In genomic region chr17:1977583-1978395, GRCh38 we compare ENCODE assay signal across 18 cellular contexts. TPM values are rescaled to one million over a fixed set of nuclear protein-coding genes. Genes with fewer than 3 reads are reported as not detected.
DNase-seq lines count a peak whose midpoint lies in the region; ATAC-seq, FAIRE-seq and TF ChIP-seq lines count a peak whose summit lies in the region.
"Had no signal": no experiment of that assay in that cellular context is flagged by ENCODE, and none has a peak within 500 bp of the region (broad histone marks: within the 10 kb centered on the region; RNA-seq: fewer than 3 reads in every experiment).

No MANE protein-coding gene starts in this region.

- no peak for TF ChIP-seq CTCF in CD8-positive, alpha-beta T cell (IDR thresholded peaks at IDR 0.05)
- TF ChIP-seq CTCF in K562 (IDR thresholded peaks at IDR 0.05 in 2 of 3, conservative IDR thresholded peaks at IDR 0.05 in 1 of 3; ENCODE audit: insufficient read depth in 2 of 3, low read depth in 1 of 3, low read length in 3 of 3) (no peak), natural killer cell (IDR thresholded peaks at IDR 0.05) (no peak)

- TF ChIP-seq POLR2A in K562 (conservative IDR thresholded peaks at IDR 0.05) = no peak

- TF ChIP-seq EP300 in K562 (IDR thresholded peaks at IDR 0.05; ENCODE audit: low read length) = no peak

- H3K27ac Mint-ChIP-seq in CD8-positive, alpha-beta T cell = no peak overlapping the region
- H3K27ac Mint-ChIP-seq in natural killer cell = no peak overlapping the region
- H3K27ac Mint-ChIP-seq: progenitor cell of endocrine pancreas had no signal

- DNase-seq in CD8-positive, alpha-beta T cell = no peak
- DNase-seq in DMS79 (lab: John Stamatoyannopoulos, UW) = peak; percentile 48
- no peak for DNase-seq in K562 (ENCODE audit: extremely low read depth in 1 of 4, low spot score in 3 of 4)
- DNase-seq in left kidney (ENCODE audit: low read depth, low spot score) = peak; percentile 87
- DNase-seq in stimulated activated CD4-positive, alpha-beta T cell treated with anti-CD3 and anti-CD28 coated beads, Interleukin-2, amount 100 ng/mL, for 48 hours = no peak
- DNase-seq in NK-92 (lab: John Stamatoyannopoulos, UW; ENCODE audit: unreplicated experiment) = no peak
- DNase-seq in natural killer cell = no peak
- DNase-seq: activated naive CD4-positive, alpha-beta T cell treated with Interleukin-2 at 50 U/mL for 16 hours; EL; foreskin melanocyte; HCEC 1CT; Peyer's patch; stomach; SW 1271 had no signal

- WGBS in K562 (ENCODE audit: insufficient coverage, low coverage, missing lambda C conversion rate) = 8% methylated on average over 9 of the region's 55 CpGs

- CTCF ChIA-PET in CD8-positive, alpha-beta T cell (lab: Charles Lee) = no interaction called here
- CTCF ChIA-PET in K562 (lab: Yijun Ruan, JAX; ENCODE audit: low intra/inter-chr PET ratio) = no interaction called here

- no peaks in the 10 kb centered on the region for H3K9me3 ChIP-seq in CD8-positive, alpha-beta T cell (ENCODE audit: low read length)
- H3K9me3 ChIP-seq in K562 (replicated peaks; ENCODE audit: control insufficient read depth, insufficient read depth, low read depth, low read length) = no peaks in the 10 kb centered on the region
- H3K9me3 ChIP-seq: Peyer's patch, stomach had no signal

- ATAC-seq in CD8-positive, alpha-beta T cell = peak; percentile 26
- ATAC-seq in K562 (no peak), natural killer cell (no peak)

- BruUV-seq in K562 (replicated peaks; lab: Mats Ljungman, UMichigan) = no TSS peak

- no peaks in the 10 kb centered on the region for H3K36me3 ChIP-seq in CD8-positive, alpha-beta T cell (ENCODE audit: insufficient read depth, low read length)
- no peaks in the 10 kb centered on the region for H3K36me3 ChIP-seq in K562 (ENCODE audit: control insufficient read depth, insufficient read depth, low read length)
- H3K36me3 ChIP-seq: Peyer's patch, stomach had no signal

- TF ChIP-seq RAD21 in K562 (CRISPR knock-in tag; conservative IDR thresholded peaks at IDR 0.05 in 1 of 2, IDR thresholded peaks at IDR 0.05 in 1 of 2) = no peak

- no peaks in the 10 kb centered on the region for H3K9me3 Mint-ChIP-seq in CD8-positive, alpha-beta T cell
- no peaks in the 10 kb centered on the region for H3K9me3 Mint-ChIP-seq in natural killer cell

- no peaks in the 10 kb centered on the region for H3K27me3 ChIP-seq in CD8-positive, alpha-beta T cell (ENCODE audit: insufficient read depth, low read length)
- peaks cover under 1 to 17% of the 10 kb centered on the region in 2 experiments; a peak in 3 of 5 replicates for H3K27me3 ChIP-seq in K562 (ENCODE audit: control insufficient read depth in 2 of 2, insufficient read depth in 2 of 2, low read length in 2 of 2)

- no peak for FAIRE-seq in K562 (lab: Jason Lieb, UNC)
- FAIRE-seq: endometrium, keratinocyte had no signal

- H2AFZ ChIP-seq in K562 (ENCODE audit: low read depth, low read length) = no peak overlapping the region

- H3K79me2 ChIP-seq in K562 (ENCODE audit: control insufficient read depth, insufficient read depth, low read length) = no peaks in the 10 kb centered on the region; the same call in 2 of the 3 replicates

- H3K4me1 Mint-ChIP-seq in CD8-positive, alpha-beta T cell (ENCODE audit: low read depth) = peaks cover 20% of the 10 kb centered on the region
- H3K4me1 Mint-ChIP-seq in natural killer cell = no peaks in the 10 kb centered on the region

- no peak overlapping the region for H3K4me3 Mint-ChIP-seq in CD8-positive, alpha-beta T cell
- H3K4me3 Mint-ChIP-seq in natural killer cell = no peak overlapping the region

- no peaks in the 10 kb centered on the region for H4K20me1 ChIP-seq in K562 (replicated peaks; ENCODE audit: control insufficient read depth, insufficient read depth, low read length)

- POLR2A ChIA-PET in CD8-positive, alpha-beta T cell (lab: Charles Lee) = interaction anchor here (0.6 kb wide), 1 partner anchor 156 kb away, joined by 3 read pairs; no protein-coding TSS in a partner anchor
- POLR2A ChIA-PET in K562 (lab: Yijun Ruan, JAX) = no interaction called here

- peaks cover 17% of the 10 kb centered on the region for H3K27me3 Mint-ChIP-seq in CD8-positive, alpha-beta T cell (ENCODE audit: low read depth)
- peaks cover 19 to 22% of the 10 kb centered on the region in 2 donors for H3K27me3 Mint-ChIP-seq in natural killer cell (ENCODE audit: low read depth in 2 of 2)
- H3K27me3 Mint-ChIP-seq: progenitor cell of endocrine pancreas had no signal

- peaks cover 22% of the 10 kb centered on the region for H3K4me1 ChIP-seq in CD8-positive, alpha-beta T cell (ENCODE audit: insufficient read depth, low read length)
- H3K4me1 ChIP-seq in K562 (replicated peaks in 1 of 2; ENCODE audit: control insufficient read depth in 2 of 2, insufficient read depth in 2 of 2, low read length in 2 of 2) = peaks cover 0 to 20% of the 10 kb centered on the region in 2 experiments; a peak in 3 of 5 replicates
- H3K4me1 ChIP-seq: Peyer's patch had no signal

- no peak overlapping the region for H3K4me3 ChIP-seq in CD8-positive, alpha-beta T cell (ENCODE audit: low read depth, low read length)
- no peak overlapping the region for H3K4me3 ChIP-seq in K562
- H3K4me3 ChIP-seq: Peyer's patch, stomach had no signal

- no peak overlapping the region for H3K27ac ChIP-seq in CD8-positive, alpha-beta T cell (ENCODE audit: low read depth, low read length)
- no peak overlapping the region for H3K27ac ChIP-seq in K562 (ENCODE audit: extremely low read depth, low read depth, low read length)
- H3K27ac ChIP-seq: Peyer's patch, stomach had no signal

- intact Hi-C loops in CD8-positive, alpha-beta T cell (cut with DNase I, micrococcal nuclease) = no loop called here
- intact Hi-C loops in K562 (cut with micrococcal nuclease) = no loop called here
- intact Hi-C loops in natural killer cell (cut with micrococcal nuclease) = no loop called here

- H3K4me2 ChIP-seq in K562 (ENCODE audit: insufficient read depth, low read length) = no peak overlapping the region

- in situ Hi-C loops in K562 (cut with MboI) = no loop called here

- no peaks in the 10 kb centered on the region for H3K9me1 ChIP-seq in K562 (ENCODE audit: control insufficient read depth, insufficient read depth, low read length)

- no peaks in the 10 kb centered on the region for H3K36me3 Mint-ChIP-seq in CD8-positive, alpha-beta T cell
- no peaks in the 10 kb centered on the region for H3K36me3 Mint-ChIP-seq in natural killer cell

- H3K9ac ChIP-seq in K562 (ENCODE audit: insufficient read depth in 1 of 2, low read depth in 2 of 2, low read length in 2 of 2) = no peak overlapping the region

TF ChIP-seq in K562, 482 proteins besides CTCF, POLR2A, EP300 and RAD21 (continues in another document):
- TF ChIP-seq EHMT2 (IDR thresholded peaks at IDR 0.05) = no peak

RNA-seq across cellular contexts. Expression of gene RTN4RL1, which starts 47.3 kb away (rescaled TPM):
- total RNA-seq in CD8-positive, alpha-beta T cell = not detected
- 0.30 TPM in 1 of 2 replicates, not detected in the other for total RNA-seq in K562 (2011; cell fraction: chromatin; rRNA removed; ENCODE audit: low replicate concordance)
- total RNA-seq in K562 (2011; cell fraction: nucleolus; rRNA removed) = 0.13 and 0.50 TPM in 2 replicates
- total RNA-seq in K562 (2011; cell fraction: nucleoplasm; rRNA removed) = 0.07 TPM in 1 of 2 replicates, not detected in the other
- total RNA-seq in K562 (2014; rRNA removed) (0.05 and 0.12 TPM in 2 replicates), K562 (2014; rRNA removed; fragmentation: Illumina TruSeq; extraction: Trizol) (not detected in 2 replicates), K562 (2015; rRNA removed; fragmentation: Illumina TruSeq; extraction: Trizol) (0.04 TPM in 2 replicates), K562 (2021) (0.04 and 0.07 TPM in 2 replicates), natural killer cell (under 1 TPM in 2 of 3 donors, not detected in 1; 0.15 to 0.23 TPM)
- polyA plus RNA-seq in K562 (2011; rRNA removed) (0.06 and 0.58 TPM in 2 replicates), K562 (2014; fragmentation: Illumina TruSeq; extraction: Trizol) (not detected in 2 replicates), K562 (2014; fragmentation: Nextera tagmentation; extraction: Ambion mirVana) (not detected), K562 (2014; rRNA removed) (not detected in 2 replicates)
- polyA plus RNA-seq in K562 (2011; cell fraction: cytosol; rRNA removed) = 0.25 and 0.58 TPM in 2 replicates
- 0.09 and 0.24 TPM in 2 replicates for polyA plus RNA-seq in K562 (2011; cell fraction: nucleus; rRNA removed)
- polyA plus RNA-seq in K562 (2012) = 0.06 and 0.08 TPM in 2 replicates
- 0.27 TPM in 1 of 2 replicates, not detected in the other for polyA minus RNA-seq in K562 (2011; rRNA and poly(A)+ RNA removed)
- 0.82 TPM in 1 of 2 replicates, not detected in the other for polyA minus RNA-seq in K562 (2011; cell fraction: cytosol; rRNA and poly(A)+ RNA removed)
- 0.13 and 0.33 TPM in 2 replicates for polyA minus RNA-seq in K562 (2011; cell fraction: nucleus; rRNA and poly(A)+ RNA removed)
- total RNA-seq: mononuclear cell, Peyer's patch had no signal

RNA-seq across cellular contexts. Expression of gene DPH1, which starts 52.2 kb away (rescaled TPM):
- total RNA-seq in CD8-positive, alpha-beta T cell = 100 to 1,000 TPM; 128 to 149 TPM
- total RNA-seq in K562 (2011; cell fraction: chromatin; rRNA removed; ENCODE audit: low replicate concordance) = 67.2 and 189 TPM in 2 replicates
- total RNA-seq in K562 (2011; cell fraction: nucleolus; rRNA removed) = 122 and 130 TPM in 2 replicates
- 90.6 and 92.5 TPM in 2 replicates for total RNA-seq in K562 (2011; cell fraction: nucleoplasm; rRNA removed)
- total RNA-seq in K562 (2014; rRNA removed) = 30.9 and 34.7 TPM in 2 replicates
- total RNA-seq in K562 (2014; rRNA removed; fragmentation: Illumina TruSeq; extraction: Trizol) = 19.3 and 19.7 TPM in 2 replicates
- total RNA-seq in K562 (2015; rRNA removed; fragmentation: Illumina TruSeq; extraction: Trizol) = 17.7 and 19.7 TPM in 2 replicates
- total RNA-seq in K562 (2021) = 33.0 and 40.6 TPM in 2 replicates
- polyA plus RNA-seq in K562 (2011; rRNA removed) = 20.2 and 39.1 TPM in 2 replicates
- 35.7 and 48.3 TPM in 2 replicates for polyA plus RNA-seq in K562 (2011; cell fraction: cytosol; rRNA removed)
- 121 and 164 TPM in 2 replicates for polyA plus RNA-seq in K562 (2011; cell fraction: nucleus; rRNA removed)
- polyA plus RNA-seq in K562 (2012) = 23.5 and 23.7 TPM in 2 replicates
- 28.7 and 31.0 TPM in 2 replicates for polyA plus RNA-seq in K562 (2014; fragmentation: Illumina TruSeq; extraction: Trizol)
- polyA plus RNA-seq in K562 (2014; fragmentation: Nextera tagmentation; extraction: Ambion mirVana) = under 1 TPM; 0.42 to 0.94 TPM
- 30.1 and 30.5 TPM in 2 replicates for polyA plus RNA-seq in K562 (2014; rRNA removed)
- 17.2 and 19.4 TPM in 2 replicates for polyA minus RNA-seq in K562 (2011; rRNA and poly(A)+ RNA removed)
- polyA minus RNA-seq in K562 (2011; cell fraction: cytosol; rRNA and poly(A)+ RNA removed) = 27.1 and 28.2 TPM in 2 replicates
- polyA minus RNA-seq in K562 (2011; cell fraction: nucleus; rRNA and poly(A)+ RNA removed) = 30.3 and 42.9 TPM in 2 replicates
- total RNA-seq in natural killer cell = 10 to 100 TPM; 60.2 to 65.2 (median 63.2) TPM

Comparison
In these comparisons a context has a peak if more than half of its experiments do, and no peak if none do; other contexts are left out.
1. DNase-seq: peak in DMS79 (single experiment) and left kidney (single experiment); none in CD8-positive, alpha-beta T cell (0 of 7), K562 (0 of 4), stimulated activated CD4-positive, alpha-beta T cell treated with anti-CD3 and anti-CD28 coated beads, Interleukin-2, amount 100 ng/mL, for 48 hours (0 of 2), NK-92 (single experiment) and natural killer cell (single experiment).